ENCODE assay signal across 1 cellular context in the genomic region with DNA sequence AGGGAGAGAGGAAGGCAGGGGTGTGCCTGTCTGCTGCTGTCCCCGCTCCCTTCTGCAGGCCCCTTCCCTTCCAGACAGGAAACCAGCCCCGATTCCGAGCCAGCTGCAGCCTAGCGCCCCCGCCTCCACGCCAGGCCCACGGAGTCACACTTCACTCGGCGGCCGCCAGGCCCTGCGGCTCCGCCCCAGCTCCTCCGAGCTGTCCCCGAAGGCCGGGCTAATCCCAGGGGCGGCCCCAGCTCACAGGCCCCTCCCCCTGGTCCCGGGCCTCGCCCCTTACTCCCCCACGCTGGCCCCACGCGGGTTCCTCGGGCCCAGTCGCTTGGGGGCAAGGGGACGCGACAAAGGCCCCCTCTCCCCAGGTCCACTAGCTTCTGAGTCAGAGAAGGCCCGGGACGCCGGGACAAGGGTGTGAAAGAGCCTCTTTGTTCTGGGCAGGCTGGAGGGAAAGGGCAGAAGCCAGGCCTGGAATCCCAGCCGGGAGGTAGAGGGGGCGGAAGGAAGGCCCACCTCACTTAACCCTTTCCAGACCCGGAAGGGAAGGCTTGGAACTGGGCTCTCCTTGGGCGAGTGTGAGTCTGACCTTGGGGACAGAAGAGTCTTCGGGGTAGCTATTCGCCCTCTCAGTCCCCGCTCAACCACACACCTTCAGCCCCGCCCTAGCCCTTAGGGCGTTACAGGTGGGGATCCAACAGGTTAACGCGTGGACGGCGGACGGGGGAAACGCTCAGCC.
A peak's percentile ranks its signal among the peaks of the same experiment; 100 is the strongest.
TF ChIP-seq lines count a peak whose summit lies in the region.

No MANE protein-coding gene starts in this region.

TF ChIP-seq in HepG2, 621 proteins besides CTCF, POLR2A, EP300 and RAD21 (continued from another document and continues in another):
- TF ChIP-seq, protein P1, sequence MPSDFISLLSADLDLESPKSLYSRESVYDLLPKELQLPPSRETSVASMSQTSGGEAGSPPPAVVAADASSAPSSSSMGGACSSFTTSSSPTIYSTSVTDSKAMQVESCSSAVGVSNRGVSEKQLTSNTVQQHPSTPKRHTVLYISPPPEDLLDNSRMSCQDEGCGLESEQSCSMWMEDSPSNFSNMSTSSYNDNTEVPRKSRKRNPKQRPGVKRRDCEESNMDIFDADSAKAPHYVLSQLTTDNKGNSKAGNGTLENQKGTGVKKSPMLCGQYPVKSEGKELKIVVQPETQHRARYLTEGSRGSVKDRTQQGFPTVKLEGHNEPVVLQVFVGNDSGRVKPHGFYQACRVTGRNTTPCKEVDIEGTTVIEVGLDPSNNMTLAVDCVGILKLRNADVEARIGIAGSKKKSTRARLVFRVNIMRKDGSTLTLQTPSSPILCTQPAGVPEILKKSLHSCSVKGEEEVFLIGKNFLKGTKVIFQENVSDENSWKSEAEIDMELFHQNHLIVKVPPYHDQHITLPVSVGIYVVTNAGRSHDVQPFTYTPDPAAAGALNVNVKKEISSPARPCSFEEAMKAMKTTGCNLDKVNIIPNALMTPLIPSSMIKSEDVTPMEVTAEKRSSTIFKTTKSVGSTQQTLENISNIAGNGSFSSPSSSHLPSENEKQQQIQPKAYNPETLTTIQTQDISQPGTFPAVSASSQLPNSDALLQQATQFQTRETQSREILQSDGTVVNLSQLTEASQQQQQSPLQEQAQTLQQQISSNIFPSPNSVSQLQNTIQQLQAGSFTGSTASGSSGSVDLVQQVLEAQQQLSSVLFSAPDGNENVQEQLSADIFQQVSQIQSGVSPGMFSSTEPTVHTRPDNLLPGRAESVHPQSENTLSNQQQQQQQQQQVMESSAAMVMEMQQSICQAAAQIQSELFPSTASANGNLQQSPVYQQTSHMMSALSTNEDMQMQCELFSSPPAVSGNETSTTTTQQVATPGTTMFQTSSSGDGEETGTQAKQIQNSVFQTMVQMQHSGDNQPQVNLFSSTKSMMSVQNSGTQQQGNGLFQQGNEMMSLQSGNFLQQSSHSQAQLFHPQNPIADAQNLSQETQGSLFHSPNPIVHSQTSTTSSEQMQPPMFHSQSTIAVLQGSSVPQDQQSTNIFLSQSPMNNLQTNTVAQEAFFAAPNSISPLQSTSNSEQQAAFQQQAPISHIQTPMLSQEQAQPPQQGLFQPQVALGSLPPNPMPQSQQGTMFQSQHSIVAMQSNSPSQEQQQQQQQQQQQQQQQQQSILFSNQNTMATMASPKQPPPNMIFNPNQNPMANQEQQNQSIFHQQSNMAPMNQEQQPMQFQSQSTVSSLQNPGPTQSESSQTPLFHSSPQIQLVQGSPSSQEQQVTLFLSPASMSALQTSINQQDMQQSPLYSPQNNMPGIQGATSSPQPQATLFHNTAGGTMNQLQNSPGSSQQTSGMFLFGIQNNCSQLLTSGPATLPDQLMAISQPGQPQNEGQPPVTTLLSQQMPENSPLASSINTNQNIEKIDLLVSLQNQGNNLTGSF (CRISPR knock-in tag; IDR thresholded peaks at IDR 0.05): peak; percentile 60; the same call in 1 of the 2 replicates
- TF ChIP-seq THAP11 (CRISPR knock-in tag; IDR thresholded peaks at IDR 0.05): peak; percentile 84
- TF ChIP-seq, protein P2, sequence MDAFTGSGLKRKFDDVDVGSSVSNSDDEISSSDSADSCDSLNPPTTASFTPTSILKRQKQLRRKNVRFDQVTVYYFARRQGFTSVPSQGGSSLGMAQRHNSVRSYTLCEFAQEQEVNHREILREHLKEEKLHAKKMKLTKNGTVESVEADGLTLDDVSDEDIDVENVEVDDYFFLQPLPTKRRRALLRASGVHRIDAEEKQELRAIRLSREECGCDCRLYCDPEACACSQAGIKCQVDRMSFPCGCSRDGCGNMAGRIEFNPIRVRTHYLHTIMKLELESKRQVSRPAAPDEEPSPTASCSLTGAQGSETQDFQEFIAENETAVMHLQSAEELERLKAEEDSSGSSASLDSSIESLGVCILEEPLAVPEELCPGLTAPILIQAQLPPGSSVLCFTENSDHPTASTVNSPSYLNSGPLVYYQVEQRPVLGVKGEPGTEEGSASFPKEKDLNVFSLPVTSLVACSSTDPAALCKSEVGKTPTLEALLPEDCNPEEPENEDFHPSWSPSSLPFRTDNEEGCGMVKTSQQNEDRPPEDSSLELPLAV (CRISPR knock-in tag; conservative IDR thresholded peaks at IDR 0.05; ENCODE audit: low read depth): no peak
- TF ChIP-seq ZNF501 (CRISPR knock-in tag; IDR thresholded peaks at IDR 0.05): peak; percentile 84; the same call in 1 of the 2 replicates
- TF ChIP-seq ZNF781 (CRISPR knock-in tag; IDR thresholded peaks at IDR 0.05; ENCODE audit: borderline replicate concordance, not compliant biosample characterization): peak; percentile 89
- TF ChIP-seq, protein P3, sequence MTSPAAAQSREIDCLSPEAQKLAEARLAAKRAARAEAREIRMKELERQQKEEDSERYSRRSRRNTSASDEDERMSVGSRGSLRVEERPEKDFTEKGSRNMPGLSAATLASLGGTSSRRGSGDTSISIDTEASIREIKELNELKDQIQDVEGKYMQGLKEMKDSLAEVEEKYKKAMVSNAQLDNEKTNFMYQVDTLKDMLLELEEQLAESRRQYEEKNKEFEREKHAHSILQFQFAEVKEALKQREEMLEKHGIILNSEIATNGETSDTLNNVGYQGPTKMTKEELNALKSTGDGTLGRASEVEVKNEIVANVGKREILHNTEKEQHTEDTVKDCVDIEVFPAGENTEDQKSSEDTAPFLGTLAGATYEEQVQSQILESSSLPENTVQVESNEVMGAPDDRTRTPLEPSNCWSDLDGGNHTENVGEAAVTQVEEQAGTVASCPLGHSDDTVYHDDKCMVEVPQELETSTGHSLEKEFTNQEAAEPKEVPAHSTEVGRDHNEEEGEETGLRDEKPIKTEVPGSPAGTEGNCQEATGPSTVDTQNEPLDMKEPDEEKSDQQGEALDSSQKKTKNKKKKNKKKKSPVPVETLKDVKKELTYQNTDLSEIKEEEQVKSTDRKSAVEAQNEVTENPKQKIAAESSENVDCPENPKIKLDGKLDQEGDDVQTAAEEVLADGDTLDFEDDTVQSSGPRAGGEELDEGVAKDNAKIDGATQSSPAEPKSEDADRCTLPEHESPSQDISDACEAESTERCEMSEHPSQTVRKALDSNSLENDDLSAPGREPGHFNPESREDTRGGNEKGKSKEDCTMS (CRISPR knock-in tag; conservative IDR thresholded peaks at IDR 0.05): no peak
- TF ChIP-seq MXD4 (CRISPR knock-in tag; IDR thresholded peaks at IDR 0.05): peak; percentile 85; the same call in 1 of the 2 replicates
- TF ChIP-seq, protein P4, sequence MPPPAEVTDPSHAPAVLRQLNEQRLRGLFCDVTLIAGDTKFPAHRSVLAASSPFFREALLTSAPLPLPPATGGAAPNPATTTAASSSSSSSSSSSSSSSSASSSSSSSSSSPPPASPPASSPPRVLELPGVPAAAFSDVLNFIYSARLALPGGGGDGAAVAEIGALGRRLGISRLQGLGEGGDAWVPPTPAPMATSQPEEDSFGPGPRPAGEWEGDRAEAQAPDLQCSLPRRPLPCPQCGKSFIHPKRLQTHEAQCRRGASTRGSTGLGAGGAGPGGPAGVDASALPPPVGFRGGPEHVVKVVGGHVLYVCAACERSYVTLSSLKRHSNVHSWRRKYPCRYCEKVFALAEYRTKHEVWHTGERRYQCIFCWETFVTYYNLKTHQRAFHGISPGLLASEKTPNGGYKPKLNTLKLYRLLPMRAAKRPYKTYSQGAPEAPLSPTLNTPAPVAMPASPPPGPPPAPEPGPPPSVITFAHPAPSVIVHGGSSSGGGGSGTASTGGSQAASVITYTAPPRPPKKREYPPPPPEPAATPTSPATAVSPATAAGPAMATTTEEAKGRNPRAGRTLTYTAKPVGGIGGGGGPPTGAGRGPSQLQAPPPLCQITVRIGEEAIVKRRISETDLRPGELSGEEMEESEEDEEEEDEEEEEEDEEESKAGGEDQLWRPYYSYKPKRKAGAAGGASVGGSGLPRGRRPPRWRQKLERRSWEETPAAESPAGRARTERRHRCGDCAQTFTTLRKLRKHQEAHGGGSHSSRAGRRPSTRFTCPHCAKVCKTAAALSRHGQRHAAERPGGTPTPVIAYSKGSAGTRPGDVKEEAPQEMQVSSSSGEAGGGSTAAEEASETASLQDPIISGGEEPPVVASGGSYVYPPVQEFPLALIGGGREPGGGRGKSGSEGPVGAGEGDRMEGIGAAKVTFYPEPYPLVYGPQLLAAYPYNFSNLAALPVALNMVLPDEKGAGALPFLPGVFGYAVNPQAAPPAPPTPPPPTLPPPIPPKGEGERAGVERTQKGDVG (CRISPR knock-in tag; IDR thresholded peaks at IDR 0.05; ENCODE audit: borderline replicate concordance): no peak
- TF ChIP-seq TP53 (CRISPR knock-in tag; conservative IDR thresholded peaks at IDR 0.05): peak; percentile 81; the same call in 1 of the 2 replicates
- TF ChIP-seq, protein P5, sequence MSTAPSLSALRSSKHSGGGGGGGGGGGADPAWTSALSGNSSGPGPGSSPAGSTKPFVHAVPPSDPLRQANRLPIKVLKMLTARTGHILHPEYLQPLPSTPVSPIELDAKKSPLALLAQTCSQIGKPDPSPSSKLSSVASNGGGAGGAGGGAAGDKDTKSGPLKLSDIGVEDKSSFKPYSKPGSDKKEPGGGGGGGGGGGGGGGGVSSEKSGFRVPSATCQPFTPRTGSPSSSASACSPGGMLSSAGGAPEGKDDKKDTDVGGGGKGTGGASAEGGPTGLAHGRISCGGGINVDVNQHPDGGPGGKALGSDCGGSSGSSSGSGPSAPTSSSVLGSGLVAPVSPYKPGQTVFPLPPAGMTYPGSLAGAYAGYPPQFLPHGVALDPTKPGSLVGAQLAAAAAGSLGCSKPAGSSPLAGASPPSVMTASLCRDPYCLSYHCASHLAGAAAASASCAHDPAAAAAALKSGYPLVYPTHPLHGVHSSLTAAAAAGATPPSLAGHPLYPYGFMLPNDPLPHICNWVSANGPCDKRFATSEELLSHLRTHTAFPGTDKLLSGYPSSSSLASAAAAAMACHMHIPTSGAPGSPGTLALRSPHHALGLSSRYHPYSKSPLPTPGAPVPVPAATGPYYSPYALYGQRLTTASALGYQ (CRISPR knock-in tag; IDR thresholded peaks at IDR 0.05): peak; percentile 86
- TF ChIP-seq ZNF138 (CRISPR knock-in tag; IDR thresholded peaks at IDR 0.05; ENCODE audit: low read depth): peak; percentile 66; the same call in 1 of the 2 replicates
- no peak for TF ChIP-seq STAT5B (CRISPR knock-in tag; IDR thresholded peaks at IDR 0.05)
- TF ChIP-seq ZNF451 (CRISPR knock-in tag; IDR thresholded peaks at IDR 0.05): peak; percentile 80; the same call in 1 of the 2 replicates
- peak; percentile 76; the same call in 1 of the 2 replicates for TF ChIP-seq ZFP1 (CRISPR knock-in tag; IDR thresholded peaks at IDR 0.05)
- TF ChIP-seq TCF12 (IDR thresholded peaks at IDR 0.05): no peak
- TF ChIP-seq TCF12 (CRISPR knock-in tag; IDR thresholded peaks at IDR 0.05): peak; percentile 83
- 0 out of 2 replicates have a peak, but pooled peaks have one; percentile 5 for TF ChIP-seq ONECUT2 (CRISPR knock-in tag; IDR thresholded peaks at IDR 0.05)
- TF ChIP-seq NBN (conservative IDR thresholded peaks at IDR 0.05): no peak
- TF ChIP-seq, protein P6, sequence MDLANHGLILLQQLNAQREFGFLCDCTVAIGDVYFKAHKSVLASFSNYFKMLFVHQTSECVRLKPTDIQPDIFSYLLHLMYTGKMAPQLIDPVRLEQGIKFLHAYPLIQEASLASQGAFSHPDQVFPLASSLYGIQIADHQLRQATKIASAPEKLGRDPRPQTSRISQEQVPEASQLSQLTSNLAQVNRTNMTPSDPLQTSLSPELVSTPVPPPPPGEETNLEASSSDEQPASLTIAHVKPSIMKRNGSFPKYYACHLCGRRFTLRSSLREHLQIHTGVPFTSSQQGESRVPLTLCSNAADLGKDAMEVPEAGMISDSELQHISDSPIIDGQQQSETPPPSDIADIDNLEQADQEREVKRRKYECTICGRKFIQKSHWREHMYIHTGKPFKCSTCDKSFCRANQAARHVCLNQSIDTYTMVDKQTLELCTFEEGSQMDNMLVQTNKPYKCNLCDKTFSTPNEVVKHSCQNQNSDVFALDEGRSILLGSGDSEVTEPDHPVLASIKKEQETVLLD (CRISPR knock-in tag; IDR thresholded peaks at IDR 0.05; ENCODE audit: low read depth): 0 out of 2 replicates have a peak, but pooled peaks have one; percentile 21
- TF ChIP-seq, protein P7, sequence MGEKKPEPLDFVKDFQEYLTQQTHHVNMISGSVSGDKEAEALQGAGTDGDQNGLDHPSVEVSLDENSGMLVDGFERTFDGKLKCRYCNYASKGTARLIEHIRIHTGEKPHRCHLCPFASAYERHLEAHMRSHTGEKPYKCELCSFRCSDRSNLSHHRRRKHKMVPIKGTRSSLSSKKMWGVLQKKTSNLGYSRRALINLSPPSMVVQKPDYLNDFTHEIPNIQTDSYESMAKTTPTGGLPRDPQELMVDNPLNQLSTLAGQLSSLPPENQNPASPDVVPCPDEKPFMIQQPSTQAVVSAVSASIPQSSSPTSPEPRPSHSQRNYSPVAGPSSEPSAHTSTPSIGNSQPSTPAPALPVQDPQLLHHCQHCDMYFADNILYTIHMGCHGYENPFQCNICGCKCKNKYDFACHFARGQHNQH (CRISPR knock-in tag; IDR thresholded peaks at IDR 0.05): peak; percentile 96
- TF ChIP-seq, protein P8, sequence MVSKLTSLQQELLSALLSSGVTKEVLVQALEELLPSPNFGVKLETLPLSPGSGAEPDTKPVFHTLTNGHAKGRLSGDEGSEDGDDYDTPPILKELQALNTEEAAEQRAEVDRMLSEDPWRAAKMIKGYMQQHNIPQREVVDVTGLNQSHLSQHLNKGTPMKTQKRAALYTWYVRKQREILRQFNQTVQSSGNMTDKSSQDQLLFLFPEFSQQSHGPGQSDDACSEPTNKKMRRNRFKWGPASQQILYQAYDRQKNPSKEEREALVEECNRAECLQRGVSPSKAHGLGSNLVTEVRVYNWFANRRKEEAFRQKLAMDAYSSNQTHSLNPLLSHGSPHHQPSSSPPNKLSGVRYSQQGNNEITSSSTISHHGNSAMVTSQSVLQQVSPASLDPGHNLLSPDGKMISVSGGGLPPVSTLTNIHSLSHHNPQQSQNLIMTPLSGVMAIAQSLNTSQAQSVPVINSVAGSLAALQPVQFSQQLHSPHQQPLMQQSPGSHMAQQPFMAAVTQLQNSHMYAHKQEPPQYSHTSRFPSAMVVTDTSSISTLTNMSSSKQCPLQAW (CRISPR knock-in tag; IDR thresholded peaks at IDR 0.05): peak; percentile 78
- 0 out of 2 replicates have a peak, but pooled peaks have one; percentile 44 for TF ChIP-seq ZBTB21 (CRISPR knock-in tag; IDR thresholded peaks at IDR 0.05)
- TF ChIP-seq ZNF557 (CRISPR knock-in tag; IDR thresholded peaks at IDR 0.05): peak; percentile 84; the same call in 1 of the 2 replicates
- peak; percentile 99 for TF ChIP-seq ZFX (CRISPR knock-in tag; IDR thresholded peaks at IDR 0.05; ENCODE audit: low read depth)
